In genomic region chr3:100994187-100994586, GRCh38 we compare ENCODE assay signal across 28 cellular contexts. TPM values are rescaled to one million over a fixed set of nuclear protein-coding genes. Genes with fewer than 3 reads are reported as not detected.
"Had no signal": no experiment of that assay in that cellular context is flagged by ENCODE, and none has a peak within 500 bp of the region (broad histone marks: within the 10 kb centered on the region; RNA-seq: fewer than 3 reads in every experiment).

No MANE protein-coding gene starts in this region.

- DNase-seq: activated B cell treated with CpG ODN at 0.5 μM for 24 hours; activated CD4-positive, alpha-beta T cell treated with anti-CD3 and anti-CD28 coated beads for 36 hours; activated CD4-positive, alpha-beta T cell treated with anti-CD3 and anti-CD28 coated beads, Interleukin-2, amount 50 U/mL, for 4 hours; activated CD8-positive, alpha-beta memory T cell treated with anti-CD3 and anti-CD28 coated beads for 24 hours; activated CD8-positive, alpha-beta memory T cell treated with anti-CD3 and anti-CD28 coated beads, Interleukin-2, amount 50 U/mL, for 4 hours; activated naive CD4-positive, alpha-beta T cell treated with Interleukin-2 at 50 U/mL for 16 hours; activated naive CD8-positive, alpha-beta T cell treated with anti-CD3 and anti-CD28 coated beads for 36 hours; activated T-cell treated with anti-CD3 and anti-CD28 coated beads, Interleukin-2, amount 50 U/mL, for 24 hours; amygdala; body of pancreas; effector memory CD8-positive, alpha-beta T cell; gastrocnemius medialis; heart right ventricle; islet precursor cell; left cardiac atrium; naive B cell; occipital lobe; stimulated activated CD4-positive, alpha-beta T cell treated with anti-CD3 and anti-CD28 coated beads, Interleukin-4, amount 100 ng/mL, for 24 hours; stimulated activated naive CD8-positive, alpha-beta T cell treated with anti-CD3 and anti-CD28 coated beads, Interleukin-15, Interleukin-2, amounts not matched to agents 100 U/mL and 50 U/mL, for 24 hours; SW 1271; T-helper 17 cell; trophoblast cell had no signal

- H3K27me3 ChIP-seq: body of pancreas, gastrocnemius medialis, heart right ventricle, suprapubic skin had no signal

- H3K4me3 ChIP-seq: body of pancreas had no signal

- H3K36me3 ChIP-seq: gastrocnemius medialis, heart right ventricle, suprapubic skin had no signal

- H3K4me3 Mint-ChIP-seq: activated B cell treated with CpG ODN at 0.5 μM for 24 hours; activated CD4-positive, alpha-beta T cell treated with anti-CD3 and anti-CD28 coated beads for 36 hours; activated naive CD8-positive, alpha-beta T cell treated with anti-CD3 and anti-CD28 coated beads for 36 hours; activated T-cell treated with anti-CD3 and anti-CD28 coated beads, Interleukin-2, amount 50 U/mL, for 24 hours; activated T-helper 17 cell treated with anti-CD3 and anti-CD28 coated beads, Interleukin-2, amount 50 U/mL, for 72 hours; dendritic cell treated with granulocyte-macrophage colony-stimulating factor and Interleukin-4, amounts not matched to agents 40 ng/mL and 50 ng/mL, for 4 days; effector memory CD8-positive, alpha-beta T cell; naive B cell; neural crest cell; T-helper 17 cell had no signal

- H3K27me3 Mint-ChIP-seq: activated B cell treated with CpG ODN at 0.5 μM for 24 hours; effector memory CD8-positive, alpha-beta T cell; progenitor cell of endocrine pancreas had no signal

- H3K27ac Mint-ChIP-seq: activated B cell treated with CpG ODN at 0.5 μM for 24 hours; activated CD4-positive, alpha-beta T cell treated with anti-CD3 and anti-CD28 coated beads for 36 hours; activated naive CD8-positive, alpha-beta T cell treated with anti-CD3 and anti-CD28 coated beads for 36 hours; activated T-cell treated with anti-CD3 and anti-CD28 coated beads, Interleukin-2, amount 50 U/mL, for 24 hours; activated T-helper 17 cell treated with anti-CD3 and anti-CD28 coated beads, Interleukin-2, amount 50 U/mL, for 72 hours; dendritic cell treated with granulocyte-macrophage colony-stimulating factor and Interleukin-4, amounts not matched to agents 40 ng/mL and 50 ng/mL, for 4 days; effector memory CD8-positive, alpha-beta T cell; naive B cell; progenitor cell of endocrine pancreas; T-helper 17 cell had no signal

- H3K9me3 ChIP-seq: body of pancreas, gastrocnemius medialis, heart right ventricle, suprapubic skin had no signal

- H3K36me3 Mint-ChIP-seq: activated naive CD8-positive, alpha-beta T cell treated with anti-CD3 and anti-CD28 coated beads for 36 hours; naive B cell had no signal

- ATAC-seq: activated CD4-positive, alpha-beta T cell treated with anti-CD3 and anti-CD28 coated beads for 36 hours; activated T-helper 17 cell treated with anti-CD3 and anti-CD28 coated beads, Interleukin-2, amount 50 U/mL, for 72 hours; body of pancreas; effector memory CD8-positive, alpha-beta T cell; esophagus mucosa; gastrocnemius medialis; stimulated activated naive CD8-positive, alpha-beta T cell treated with anti-CD3 and anti-CD28 coated beads, Interleukin-15, Interleukin-2, amounts not matched to agents 100 U/mL and 50 U/mL, for 24 hours; T-helper 17 cell had no signal

- H3K9me3 Mint-ChIP-seq: activated B cell treated with CpG ODN at 0.5 μM for 24 hours; activated naive CD8-positive, alpha-beta T cell treated with anti-CD3 and anti-CD28 coated beads for 36 hours; activated T-cell treated with anti-CD3 and anti-CD28 coated beads, Interleukin-2, amount 50 U/mL, for 24 hours; activated T-helper 17 cell treated with anti-CD3 and anti-CD28 coated beads, Interleukin-2, amount 50 U/mL, for 72 hours; dendritic cell treated with granulocyte-macrophage colony-stimulating factor and Interleukin-4, amounts not matched to agents 40 ng/mL and 50 ng/mL, for 4 days; effector memory CD8-positive, alpha-beta T cell; naive B cell; neural crest cell had no signal

- H3K4me1 Mint-ChIP-seq: activated B cell treated with CpG ODN at 0.5 μM for 24 hours; activated CD4-positive, alpha-beta T cell treated with anti-CD3 and anti-CD28 coated beads for 36 hours; activated T-helper 17 cell treated with anti-CD3 and anti-CD28 coated beads, Interleukin-2, amount 50 U/mL, for 72 hours; neural crest cell; T-helper 17 cell had no signal

RNA-seq across cellular contexts. Expression of gene ABI3BP, which starts 1.0 kb away (rescaled TPM):
- total RNA-seq: activated B cell treated with CpG ODN at 0.5 μM for 24 hours; activated CD4-positive, alpha-beta T cell treated with anti-CD3 and anti-CD28 coated beads for 36 hours; neural crest cell; progenitor cell of endocrine pancreas; T-helper 17 cell had no signal
